Comparison of ENCODE assay signal across 27 cellular contexts in genomic region chr6:66183982-66184555, GRCh38.
DNase-seq lines count a peak whose midpoint lies in the region; ATAC-seq and TF ChIP-seq lines count a peak whose summit lies in the region.
"Had no signal": no experiment of that assay in that cellular context is flagged by ENCODE, and none has a peak within 500 bp of the region (broad histone marks: within the 10 kb centered on the region; RNA-seq: fewer than 3 reads in every experiment).

No MANE protein-coding gene starts in this region.

- in situ Hi-C loops in astrocyte of the cerebellum (cut with HindIII; ENCODE audit: low sequenced_read_pairs), result no loop called here

- H3K36me3 Mint-ChIP-seq in endothelial cell (ENCODE audit: low read depth, unreplicated experiment), result no peaks in the 10 kb centered on the region
- H3K36me3 Mint-ChIP-seq: activated naive CD8-positive, alpha-beta T cell treated with anti-CD3 and anti-CD28 coated beads for 36 hours; brain; CD14-positive monocyte; type B pancreatic cell had no signal

- H3K27ac Mint-ChIP-seq in endothelial cell (ENCODE audit: unreplicated experiment), result no peak overlapping the region
- H3K27ac Mint-ChIP-seq: activated naive CD8-positive, alpha-beta T cell treated with anti-CD3 and anti-CD28 coated beads for 36 hours; CD14-positive monocyte; GM23338; natural killer cell treated with Interleukin-12 subunit alpha and Interleukin-12 subunit beta and Interleukin-15 and Interleukin-18, amount 100 ng/mL, for 72 hours; type B pancreatic cell had no signal

- H3K4me3 ChIP-seq in AG10803 (ENCODE audit: low read length) (no peak overlapping the region), astrocyte of the cerebellum (ENCODE audit: low read depth, low read length) (no peak overlapping the region)
- H3K4me3 ChIP-seq: GM23338, heart left ventricle, lower lobe of right lung, right atrium auricular region, spleen had no signal

- H3K9me3 Mint-ChIP-seq in endothelial cell (ENCODE audit: unreplicated experiment), result no peaks in the 10 kb centered on the region
- H3K9me3 Mint-ChIP-seq: type B pancreatic cell had no signal

- no peak for TF ChIP-seq CTCF in AG10803 (conservative IDR thresholded peaks at IDR 0.05; ENCODE audit: low read length)
- no peak for TF ChIP-seq CTCF in astrocyte of the cerebellum (IDR thresholded peaks at IDR 0.05; ENCODE audit: low read depth, low read length, missing control alignments)
- no peak for TF ChIP-seq CTCF in endothelial cell (IDR thresholded peaks at IDR 0.05; ENCODE audit: unreplicated experiment)

- H3K27me3 Mint-ChIP-seq in endothelial cell (ENCODE audit: unreplicated experiment), result no peaks in the 10 kb centered on the region
- H3K27me3 Mint-ChIP-seq: activated naive CD8-positive, alpha-beta T cell treated with anti-CD3 and anti-CD28 coated beads for 36 hours; brain; natural killer cell treated with Interleukin-12 subunit alpha and Interleukin-12 subunit beta and Interleukin-15 and Interleukin-18, amount 100 ng/mL, for 72 hours; type B pancreatic cell had no signal

- DNase-seq in AG10803 (ENCODE audit: low read depth) (peak; percentile 87), HS-5 (ENCODE audit: low read depth) (peak; percentile 80), astrocyte of the cerebellum (ENCODE audit: low read depth) (peak; percentile 48), globus pallidus (ENCODE audit: low spot score) (peak; percentile 1), SK-N-DZ (ENCODE audit: low spot score) (no peak), endothelial cell (ENCODE audit: low spot score) (no peak), NCI-H128 (lab: John Stamatoyannopoulos, UW; ENCODE audit: unreplicated experiment) (no peak)
- DNase-seq: activated CD4-positive, alpha-beta T cell treated with anti-CD3 and anti-CD28 coated beads for 48 hours; activated effector memory CD4-positive, alpha-beta T cell treated with anti-CD3 and anti-CD28 coated beads, Interleukin-2, amount 50 U/mL, for 16 hours; activated naive CD8-positive, alpha-beta T cell treated with anti-CD3 and anti-CD28 coated beads for 36 hours; activated T-cell treated with anti-CD3 and anti-CD28 coated beads, Interleukin-2, amount 50 U/mL, for 1 hour; DND-41; heart left ventricle; lower lobe of right lung; MM.1S; NCI-H146; NCI-H510A; spleen; stimulated activated CD4-positive, alpha-beta T cell treated with anti-CD3 and anti-CD28 coated beads, Interleukin-2, amount 100 ng/mL, for 48 hours had no signal

- ATAC-seq in HG03439 (IDR thresholded peaks at IDR 0.05; ENCODE audit: unreplicated experiment), result no peak
- ATAC-seq: GM23338; heart left ventricle; lower lobe of right lung; natural killer cell treated with Interleukin-12 subunit alpha and Interleukin-12 subunit beta and Interleukin-15 and Interleukin-18, amount 100 ng/mL, for 72 hours; Right ventricle myocardium inferior had no signal

- H3K4me1 Mint-ChIP-seq in endothelial cell (ENCODE audit: unreplicated experiment), result no peaks in the 10 kb centered on the region
- H3K4me1 Mint-ChIP-seq: activated naive CD8-positive, alpha-beta T cell treated with anti-CD3 and anti-CD28 coated beads for 36 hours; CD14-positive monocyte; GM23338 had no signal

- H3K4me3 Mint-ChIP-seq in endothelial cell (ENCODE audit: unreplicated experiment), result no peak overlapping the region
- H3K4me3 Mint-ChIP-seq: activated naive CD8-positive, alpha-beta T cell treated with anti-CD3 and anti-CD28 coated beads for 36 hours; brain; CD14-positive monocyte; GM23338; natural killer cell treated with Interleukin-12 subunit alpha and Interleukin-12 subunit beta and Interleukin-15 and Interleukin-18, amount 100 ng/mL, for 72 hours; type B pancreatic cell had no signal

Comparison
In these comparisons a context has a peak if more than half of its experiments do, and no peak if none do; other contexts are left out.
1. DNase-seq: peak in AG10803 (single experiment), HS-5 (single experiment), astrocyte of the cerebellum (single experiment) and globus pallidus (single experiment); none in SK-N-DZ (single experiment), endothelial cell (single experiment) and NCI-H128 (single experiment).